Comparison of ENCODE assay signal across 9 cellular contexts in genomic region chr19:11382898-11383705, GRCh38. TPM values are rescaled to one million over a fixed set of nuclear protein-coding genes. Genes with fewer than 3 reads are reported as not detected.
A peak's percentile ranks its signal among the peaks of the same experiment; 100 is the strongest.
DNase-seq lines count a peak whose midpoint lies in the region; ATAC-seq, FAIRE-seq and TF ChIP-seq lines count a peak whose summit lies in the region.
"Had no signal": no experiment of that assay in that cellular context is flagged by ENCODE, and none has a peak within 500 bp of the region (broad histone marks: within the 10 kb centered on the region; RNA-seq: fewer than 3 reads in every experiment).

No MANE protein-coding gene starts in this region.

- H3K4me3 ChIP-seq in HL-60 (replicated peaks; ENCODE audit: insufficient read depth, low read length) (peak overlapping the region; percentile 37), SJCRH30 (peak overlapping the region; percentile 68), GM12878 (no peak overlapping the region)

- RAD21 ChIA-PET in GM12878 (lab: Charles Lee; ENCODE audit: unreplicated experiment): interaction anchor here (0.5 to 1.7 kb wide), 7 partner anchors 9 to 99 kb away, joined by 3 to 9 read pairs (median 3); partner anchors contain the start of genes SWSAP1 and TSPAN16

- ATAC-seq in GM12878 (peak; percentile 4; the same call in 2 of the 3 replicates), HG03442 (IDR thresholded peaks at IDR 0.05; ENCODE audit: unreplicated experiment) (no peak)

- no peak for TF ChIP-seq POLR2A in GM12878 (IDR thresholded peaks at IDR 0.05; ENCODE audit: low read depth, low read length)

- no TSS peak for BruUV-seq in GM12878 (replicated peaks; lab: Mats Ljungman, UMichigan)

- intact Hi-C loops in CD14-positive monocyte (cut with micrococcal nuclease) (loop anchor here (2.0 to 5.0 kb wide), 3 partner anchors 39 to 91 kb away; partner anchors contain the start of genes ODAD3 (in 1 of the 2) and PRKCSH (in 1 of the 2)), GM12878 (cut with micrococcal nuclease; ENCODE audit: unreplicated experiment) (loop anchor here (5.0 kb wide), 1 partner anchor 199 kb away; no protein-coding TSS in a partner anchor)

- SMC1A ChIA-PET in GM12878 (lab: Charles Lee; ENCODE audit: uncharacterized antibody, unreplicated experiment): interaction anchor here (0.5 to 1.7 kb wide), 6 partner anchors 8 to 99 kb away, joined by 3 to 5 read pairs (median 4); partner anchors contain the start of genes ODAD3 and SWSAP1

- H3K4me1 ChIP-seq in SJCRH30 (no peaks in the 10 kb centered on the region), GM12878 (ENCODE audit: control insufficient read depth, insufficient read depth, low read length) (peaks cover 13% of the 10 kb centered on the region)

- H3K36me3 ChIP-seq in SJCRH30: no peaks in the 10 kb centered on the region
- no peaks in the 10 kb centered on the region for H3K36me3 ChIP-seq in GM12878 (ENCODE audit: control insufficient read depth in 2 of 2, insufficient read depth in 2 of 2, low read length in 1 of 2)

- H3K9me3 Mint-ChIP-seq in CD14-positive monocyte: peaks cover 0 to 5% (median 0%) of the 10 kb centered on the region in 7 donors

- H3K27ac Mint-ChIP-seq in CD14-positive monocyte: peak overlapping the region in 6 of 7 donors; percentile 64 to 100 (median 88)

- H3K27me3 Mint-ChIP-seq in CD14-positive monocyte (ENCODE audit: low read depth in 3 of 3): peaks cover 16 to 28% (median 22%) of the 10 kb centered on the region in 3 donors

- POLR2A ChIA-PET in GM12878 (lab: Charles Lee): interaction anchor here (0.6 to 0.9 kb wide), 3 partner anchors 9 to 258 kb away, joined by 3 to 6 read pairs (median 5); partner anchors contain the start of gene SWSAP1

- TF ChIP-seq EP300 in GM12878 (IDR thresholded peaks at IDR 0.05; ENCODE audit: borderline replicate concordance in 1 of 2, control insufficient read depth in 1 of 2, low read depth in 2 of 2, low read length in 2 of 2): no peak

- H3K9ac ChIP-seq in GM12878 (ENCODE audit: control insufficient read depth, insufficient read depth, low read length): no peak overlapping the region

- H3K4me1 Mint-ChIP-seq in CD14-positive monocyte: peaks cover 66% of the 10 kb centered on the region

- H3K4me3 Mint-ChIP-seq in CD14-positive monocyte: peak overlapping the region; percentile 69 to 80

- H3K27ac ChIP-seq in HL-60 (replicated peaks) (no peak overlapping the region), SJCRH30 (peak overlapping the region; percentile 72), GM12878 (ENCODE audit: control insufficient read depth, insufficient read depth) (no peak overlapping the region)

- H3K79me2 ChIP-seq in GM12878 (ENCODE audit: control insufficient read depth, insufficient read depth, low read length): no peaks in the 10 kb centered on the region

- FAIRE-seq in GM12878 (lab: Jason Lieb, UNC): no peak

- H2AFZ ChIP-seq in GM12878 (ENCODE audit: control insufficient read depth, low read depth, low read length): peak overlapping the region; percentile 24

- CTCF ChIA-PET in GM12878 (lab: Yijun Ruan, JAX): interaction anchor here (0.6 to 4.6 kb wide), 19 partner anchors 8 to 146 kb away, joined by 3 to 76 read pairs (median 8); partner anchors contain the start of genes CCDC159, ECSIT, ELAVL3 and ODAD3

- H3K9me3 ChIP-seq in SJCRH30 (replicated peaks) (no peaks in the 10 kb centered on the region), GM12878 (replicated peaks; ENCODE audit: control insufficient read depth, insufficient read depth, low read length) (no peaks in the 10 kb centered on the region)

- H3K4me2 ChIP-seq in GM12878 (ENCODE audit: control insufficient read depth, insufficient read depth): peak overlapping the region; percentile 71; the same call in 1 of the 2 replicates

- H3K27me3 ChIP-seq in HL-60 (ENCODE audit: insufficient read depth, poor library complexity, severe bottlenecking) (peaks cover 8% of the 10 kb centered on the region), SJCRH30 (no peaks in the 10 kb centered on the region), GM12878 (replicated peaks in 1 of 2; ENCODE audit: control insufficient read depth in 2 of 2, insufficient read depth in 2 of 2, low read length in 1 of 2) (peaks cover 0 to 5% of the 10 kb centered on the region in 2 experiments; a peak in 2 of 4 replicates)

- no peaks in the 10 kb centered on the region for H4K20me1 ChIP-seq in GM12878 (ENCODE audit: control insufficient read depth, insufficient read depth)

- WGBS in GM12878 (ENCODE audit: insufficient coverage, insufficient replicate concordance, low lambda C conversion rate, missing lambda C conversion rate): 3% methylated on average over 53 of the region's 65 CpGs

- in situ Hi-C loops in GM12878 (cut with MboI): no loop called here

- DNase-seq in CD14-positive monocyte (ENCODE audit: low spot score) (peak; percentile 61), HL-60 (ENCODE audit: low read depth in 1 of 2, low spot score in 1 of 2) (peak; percentile 55 to 57), SJCRH30 (peak; percentile 60 to 61), GM12878 (ENCODE audit: low read depth, low spot score) (no peak), iris pigment epithelial cell (ENCODE audit: low read depth) (peak; percentile 10), NCI-H226 (no peak)
- DNase-seq in stimulated activated CD4-positive, alpha-beta T cell treated with anti-CD3 and anti-CD28 coated beads, Interleukin-4, amount 100 ng/mL, for 24 hours: peak; percentile 38

- H3K36me3 Mint-ChIP-seq in CD14-positive monocyte: peaks cover 2 to 7% of the 10 kb centered on the region in 2 donors

- peak; percentile 63 for TF ChIP-seq CTCF in CD14-positive monocyte (IDR thresholded peaks at IDR 0.05)
- TF ChIP-seq CTCF in HL-60 (IDR thresholded peaks at IDR 0.05; ENCODE audit: insufficient read depth, low read length): peak; percentile 82
- peak; percentile 62 to 87 (median 75) for TF ChIP-seq CTCF in GM12878 (IDR thresholded peaks at IDR 0.05 in 2 of 3, conservative IDR thresholded peaks at IDR 0.05 in 1 of 3; ENCODE audit: control insufficient read depth in 2 of 3, extremely low read depth in 1 of 3, insufficient read depth in 1 of 3, low read depth in 3 of 3, low read length in 3 of 3)

- TF ChIP-seq RAD21 in GM12878 (IDR thresholded peaks at IDR 0.05; ENCODE audit: insufficient read depth, low read depth, low read length): no peak

RNA-seq across cellular contexts. Expression of gene EPOR, which starts 1.0 kb away (rescaled TPM):
- polyA plus RNA-seq in CD14-positive monocyte: 1 to 10 TPM; 6.8 to 8.2 TPM
- 8.4 and 9.9 TPM in 2 replicates for total RNA-seq in SJCRH30 (2014; rRNA removed; shearing (Covaris generic))
- total RNA-seq in GM12878 (2013; cell fraction: nucleolus; rRNA removed): 8.5 and 12.7 TPM in 2 replicates
- 3.0 and 3.8 TPM in 2 replicates for total RNA-seq in GM12878 (2014; rRNA removed)
- 1.2 and 1.4 TPM in 2 replicates for total RNA-seq in GM12878 (2014; rRNA removed; fragmentation: Illumina TruSeq; extraction: Trizol)
- total RNA-seq in GM12878 (2021): 2.9 and 3.3 TPM in 2 replicates
- polyA plus RNA-seq in GM12878 (2011; ENCODE audit: low read depth): 1.2 TPM
- 1.8 and 2.8 TPM in 2 replicates for polyA plus RNA-seq in GM12878 (2011; rRNA removed)
- polyA plus RNA-seq in GM12878 (2011; cell fraction: cytosol; rRNA removed): 4.7 and 4.8 TPM in 2 replicates
- 6.8 and 7.8 TPM in 2 replicates for polyA plus RNA-seq in GM12878 (2011; cell fraction: nucleus; rRNA removed)
- 2.4 and 3.6 TPM in 2 replicates for polyA plus RNA-seq in GM12878 (2012)
- 0.65 and 1.4 TPM in 2 replicates for polyA plus RNA-seq in GM12878 (2014; fragmentation: Illumina TruSeq; extraction: Trizol)
- under 1 TPM; 0.66 to 0.74 TPM for polyA plus RNA-seq in GM12878 (2014; fragmentation: Nextera tagmentation; extraction: Ambion mirVana)
- 4.4 and 6.0 TPM in 2 replicates for polyA plus RNA-seq in GM12878 (2014; rRNA removed)
- polyA plus RNA-seq in GM12878 (2016; fragmentation: Nextera tagmentation; extraction: Ambion mirVana): 10 to 100 TPM in 1 of 2 experiments, 1 to 10 TPM in 1; 6.7 to 10.1 TPM
- polyA minus RNA-seq in GM12878 (2011; rRNA and poly(A)+ RNA removed): 1.7 and 4.5 TPM in 2 replicates
- 2.3 and 2.5 TPM in 2 replicates for polyA minus RNA-seq in GM12878 (2011; cell fraction: cytosol; rRNA and poly(A)+ RNA removed)
- polyA minus RNA-seq in GM12878 (2011; cell fraction: nucleus; rRNA and poly(A)+ RNA removed): 6.0 and 6.7 TPM in 2 replicates

RNA-seq across cellular contexts. Expression of gene SWSAP1, which starts 8.6 kb away (rescaled TPM):
- 10 to 100 TPM in 1 of 2 donors, 1 to 10 TPM in 1; 8.7 to 11.5 TPM for polyA plus RNA-seq in CD14-positive monocyte
- 1.2 and 2.4 TPM in 2 replicates for total RNA-seq in SJCRH30 (2014; rRNA removed; shearing (Covaris generic))
- 4.9 and 5.2 TPM in 2 replicates for total RNA-seq in GM12878 (2013; cell fraction: nucleolus; rRNA removed)
- total RNA-seq in GM12878 (2014; rRNA removed): 2.8 and 3.1 TPM in 2 replicates
- total RNA-seq in GM12878 (2014; rRNA removed; fragmentation: Illumina TruSeq; extraction: Trizol): 1.5 and 2.1 TPM in 2 replicates
- 2.6 and 3.0 TPM in 2 replicates for total RNA-seq in GM12878 (2021)
- 0.60 TPM for polyA plus RNA-seq in GM12878 (2011; ENCODE audit: low read depth)
- 1.2 and 2.3 TPM in 2 replicates for polyA plus RNA-seq in GM12878 (2011; rRNA removed)
- 2.6 and 3.6 TPM in 2 replicates for polyA plus RNA-seq in GM12878 (2011; cell fraction: cytosol; rRNA removed)
- polyA plus RNA-seq in GM12878 (2011; cell fraction: nucleus; rRNA removed): 3.8 and 3.9 TPM in 2 replicates
- 1.5 and 2.2 TPM in 2 replicates for polyA plus RNA-seq in GM12878 (2012)
- 0.35 and 1.6 TPM in 2 replicates for polyA plus RNA-seq in GM12878 (2014; fragmentation: Illumina TruSeq; extraction: Trizol)
- polyA plus RNA-seq in GM12878 (2014; fragmentation: Nextera tagmentation; extraction: Ambion mirVana): 1 to 10 TPM in 1 of 2 experiments, under 1 TPM in 1; 0.18 to 1.0 TPM
- polyA plus RNA-seq in GM12878 (2014; rRNA removed): 3.7 and 4.7 TPM in 2 replicates
- polyA plus RNA-seq in GM12878 (2016; fragmentation: Nextera tagmentation; extraction: Ambion mirVana): 1 to 10 TPM; 5.3 to 6.5 TPM
- polyA minus RNA-seq in GM12878 (2011; rRNA and poly(A)+ RNA removed): 2.2 and 4.5 TPM in 2 replicates
- 1.3 and 1.5 TPM in 2 replicates for polyA minus RNA-seq in GM12878 (2011; cell fraction: cytosol; rRNA and poly(A)+ RNA removed)
- polyA minus RNA-seq in GM12878 (2011; cell fraction: nucleus; rRNA and poly(A)+ RNA removed): 2.9 and 5.1 TPM in 2 replicates

RNA-seq across cellular contexts. Expression of gene PLPPR2, which starts 27.9 kb away (rescaled TPM):
- polyA plus RNA-seq in CD14-positive monocyte: 10 to 100 TPM; 35.0 to 45.5 TPM
- total RNA-seq in SJCRH30 (2014; rRNA removed; shearing (Covaris generic)): 0.10 and 0.59 TPM in 2 replicates
- total RNA-seq in GM12878 (2013; cell fraction: nucleolus; rRNA removed): 2.3 and 4.2 TPM in 2 replicates
- 0.76 and 0.85 TPM in 2 replicates for total RNA-seq in GM12878 (2014; rRNA removed)
- 0.23 and 0.31 TPM in 2 replicates for total RNA-seq in GM12878 (2014; rRNA removed; fragmentation: Illumina TruSeq; extraction: Trizol)
- total RNA-seq in GM12878 (2021): 1.7 and 2.5 TPM in 2 replicates
- polyA plus RNA-seq in GM12878 (2011; ENCODE audit: low read depth): 1.2 TPM
- polyA plus RNA-seq in GM12878 (2011; rRNA removed): 0.22 and 0.27 TPM in 2 replicates
- polyA plus RNA-seq in GM12878 (2011; cell fraction: cytosol; rRNA removed): 0.46 and 0.69 TPM in 2 replicates
- 7.7 and 8.9 TPM in 2 replicates for polyA plus RNA-seq in GM12878 (2011; cell fraction: nucleus; rRNA removed)
- polyA plus RNA-seq in GM12878 (2012): 3.9 and 5.1 TPM in 2 replicates
- 0.43 and 0.56 TPM in 2 replicates for polyA plus RNA-seq in GM12878 (2014; fragmentation: Illumina TruSeq; extraction: Trizol)
- polyA plus RNA-seq in GM12878 (2014; fragmentation: Nextera tagmentation; extraction: Ambion mirVana): under 1 TPM; 0.09 to 0.21 TPM
- 1.8 and 2.8 TPM in 2 replicates for polyA plus RNA-seq in GM12878 (2014; rRNA removed)
- polyA plus RNA-seq in GM12878 (2016; fragmentation: Nextera tagmentation; extraction: Ambion mirVana): 1 to 10 TPM; 1.5 to 2.1 TPM
- polyA minus RNA-seq in GM12878 (2011; rRNA and poly(A)+ RNA removed): 0.51 TPM in 1 of 2 replicates, not detected in the other
- 1.1 and 2.7 TPM in 2 replicates for polyA minus RNA-seq in GM12878 (2011; cell fraction: cytosol; rRNA and poly(A)+ RNA removed)
- polyA minus RNA-seq in GM12878 (2011; cell fraction: nucleus; rRNA and poly(A)+ RNA removed): 0.85 and 2.9 TPM in 2 replicates

RNA-seq across cellular contexts. Expression of gene RGL3, which starts 36.0 kb away (rescaled TPM):
- polyA plus RNA-seq in CD14-positive monocyte (not detected), GM12878 (2011; rRNA removed) (not detected in 2 replicates), GM12878 (2014; fragmentation: Illumina TruSeq; extraction: Trizol) (not detected in 2 replicates), GM12878 (2014; fragmentation: Nextera tagmentation; extraction: Ambion mirVana) (not detected), GM12878 (2014; rRNA removed) (not detected in 2 replicates), GM12878 (2016; fragmentation: Nextera tagmentation; extraction: Ambion mirVana) (not detected)
- total RNA-seq in SJCRH30 (2014; rRNA removed; shearing (Covaris generic)): not detected in 2 replicates
- 0.61 TPM in 1 of 2 replicates, not detected in the other for total RNA-seq in GM12878 (2013; cell fraction: nucleolus; rRNA removed)
- total RNA-seq in GM12878 (2014; rRNA removed) (not detected in 2 replicates), GM12878 (2014; rRNA removed; fragmentation: Illumina TruSeq; extraction: Trizol) (not detected in 2 replicates), GM12878 (2021) (not detected in 2 replicates)
- not detected for polyA plus RNA-seq in GM12878 (2011; ENCODE audit: low read depth)
- polyA plus RNA-seq in GM12878 (2011; cell fraction: cytosol; rRNA removed): not detected in 2 replicates
- not detected in 2 replicates for polyA plus RNA-seq in GM12878 (2011; cell fraction: nucleus; rRNA removed)
- 0.25 and 0.28 TPM in 2 replicates for polyA plus RNA-seq in GM12878 (2012)
- not detected in 2 replicates for polyA minus RNA-seq in GM12878 (2011; rRNA and poly(A)+ RNA removed)
- 2.7 TPM in 1 of 2 replicates, not detected in the other for polyA minus RNA-seq in GM12878 (2011; cell fraction: cytosol; rRNA and poly(A)+ RNA removed)
- polyA minus RNA-seq in GM12878 (2011; cell fraction: nucleus; rRNA and poly(A)+ RNA removed): not detected in 2 replicates
- total RNA-seq: skeletal muscle tissue had no signal

RNA-seq across cellular contexts. Expression of gene CCDC159, which starts 36.8 kb away (rescaled TPM):
- polyA plus RNA-seq in CD14-positive monocyte (10 to 100 TPM; 37.1 to 38.3 TPM), GM12878 (2011; rRNA removed) (6.6 and 12.9 TPM in 2 replicates), GM12878 (2014; fragmentation: Illumina TruSeq; extraction: Trizol) (6.6 and 12.2 TPM in 2 replicates), GM12878 (2014; fragmentation: Nextera tagmentation; extraction: Ambion mirVana) (1 to 10 TPM in 1 of 2 experiments, under 1 TPM in 1; 0.61 to 3.9 TPM), GM12878 (2014; rRNA removed) (14.7 and 17.9 TPM in 2 replicates), GM12878 (2016; fragmentation: Nextera tagmentation; extraction: Ambion mirVana) (10 to 100 TPM in 1 of 2 experiments, 1 to 10 TPM in 1; 9.8 to 13.0 TPM)
- total RNA-seq in SJCRH30 (2014; rRNA removed; shearing (Covaris generic)): not detected in 2 replicates
- total RNA-seq in GM12878 (2013; cell fraction: nucleolus; rRNA removed): 22.3 and 22.4 TPM in 2 replicates
- total RNA-seq in GM12878 (2014; rRNA removed) (6.9 and 7.5 TPM in 2 replicates), GM12878 (2014; rRNA removed; fragmentation: Illumina TruSeq; extraction: Trizol) (8.0 and 9.3 TPM in 2 replicates), GM12878 (2021) (9.1 and 10.4 TPM in 2 replicates)
- 19.2 TPM for polyA plus RNA-seq in GM12878 (2011; ENCODE audit: low read depth)
- 12.2 and 12.3 TPM in 2 replicates for polyA plus RNA-seq in GM12878 (2011; cell fraction: cytosol; rRNA removed)
- 33.7 and 41.1 TPM in 2 replicates for polyA plus RNA-seq in GM12878 (2011; cell fraction: nucleus; rRNA removed)
- polyA plus RNA-seq in GM12878 (2012): 27.5 and 36.1 TPM in 2 replicates
- 4.5 and 11.5 TPM in 2 replicates for polyA minus RNA-seq in GM12878 (2011; rRNA and poly(A)+ RNA removed)
- 2.8 TPM in 1 of 2 replicates, not detected in the other for polyA minus RNA-seq in GM12878 (2011; cell fraction: cytosol; rRNA and poly(A)+ RNA removed)
- 6.3 and 7.8 TPM in 2 replicates for polyA minus RNA-seq in GM12878 (2011; cell fraction: nucleus; rRNA and poly(A)+ RNA removed)

Comparison
In these comparisons a context has a peak if more than half of its experiments do, and no peak if none do; other contexts are left out.
1. DNase-seq: peak in CD14-positive monocyte (single experiment), HL-60 (2 of 2), SJCRH30 (2 of 2), iris pigment epithelial cell (single experiment) and stimulated activated CD4-positive, alpha-beta T cell treated with anti-CD3 and anti-CD28 coated beads, Interleukin-4, amount 100 ng/mL, for 24 hours (single experiment); none in GM12878 (single experiment) and NCI-H226 (single experiment).
2. Peak in every context shown above with its lines, with median percentiles within 50 percentile points of each other: CTCF ChIP-seq.